In genomic region chr1:29972664-29973063, GRCh38 we compare ENCODE assay signal across 29 cellular contexts.
"Had no signal": no experiment of that assay in that cellular context is flagged by ENCODE, and none has a peak within 500 bp of the region (broad histone marks: within the 10 kb centered on the region; RNA-seq: fewer than 3 reads in every experiment).

No MANE protein-coding gene starts in this region.

- ATAC-seq: activated CD4-positive, CD25-positive, alpha-beta regulatory T cell treated with anti-CD3 and anti-CD28 coated beads, Interleukin-2, amount 50 U/mL, for 24 hours; naive thymus-derived CD4-positive, alpha-beta T cell; pancreas; stimulated activated memory B cell treated with anti-CD40 and anti-IgM and Interleukin-4, amounts not matched to agents 10 μg/mL and 1 μg/mL and 100 μg/mL, for 72 hours; stimulated activated naive CD8-positive, alpha-beta T cell treated with anti-CD3 and anti-CD28 coated beads, Interleukin-15, amount 100 ng/mL, for 72 hours; T-helper 17 cell had no signal

- H3K4me1 ChIP-seq: ascending aorta, esophagus muscularis mucosa, left ventricle myocardium inferior, pancreas, prostate gland, sigmoid colon, upper lobe of left lung, vagina had no signal

- H3K27me3 ChIP-seq: ascending aorta, brain microvascular endothelial cell, pancreas, upper lobe of left lung, vagina had no signal

- H3K4me3 ChIP-seq: ascending aorta, esophagus muscularis mucosa, left ventricle myocardium inferior, pancreas, prostate gland, sigmoid colon, upper lobe of left lung, vagina had no signal

- FAIRE-seq: pancreas, small intestine had no signal

- H3K36me3 ChIP-seq: ascending aorta, brain microvascular endothelial cell, esophagus muscularis mucosa, left ventricle myocardium inferior, pancreas, prostate gland, sigmoid colon, upper lobe of left lung, vagina, WERI-Rb-1 had no signal

- H3K9me3 ChIP-seq: ascending aorta, pancreas, prostate gland, sigmoid colon, vagina had no signal

- DNase-seq: activated CD4-positive, alpha-beta T cell treated with anti-CD3 and anti-CD28 coated beads for 48 hours; activated CD4-positive, alpha-beta T cell treated with anti-CD3 and anti-CD28 coated beads, Interleukin-2, amount 50 U/mL, for 48 hours; activated CD8-positive, alpha-beta memory T cell treated with anti-CD3 and anti-CD28 coated beads, Interleukin-2, amount 50 U/mL, for 48 hours; activated gamma-delta T cell; activated naive CD4-positive, alpha-beta T cell treated with anti-CD3 and anti-CD28 coated beads, Interleukin-2, amount 10 ng/mL, durations not matched to agents 7 days and 5 days; activated naive CD8-positive, alpha-beta T cell treated with anti-CD3 and anti-CD28 coated beads, Interleukin-2, amount 10 ng/mL, durations not matched to agents 7 days and 5 days; activated T-cell treated with anti-CD3 and anti-CD28 coated beads, Interleukin-2, amount 50 U/mL, for 24 hours; brain microvascular endothelial cell; caudate nucleus; foreskin melanocyte; left ventricle myocardium inferior; naive thymus-derived CD4-positive, alpha-beta T cell; pancreas; sigmoid colon; small intestine; stimulated activated CD4-positive, alpha-beta T cell treated with anti-CD3 and anti-CD28 coated beads, Interleukin-4, amount 100 ng/mL, for 4 hours; stimulated activated CD8-positive, alpha-beta memory T cell treated with anti-CD3 and anti-CD28 coated beads, Interleukin-4, amount 100 ng/mL, for 48 hours; stimulated activated naive CD8-positive, alpha-beta T cell treated with anti-CD3 and anti-CD28 coated beads, Interleukin-15, amount 100 ng/mL, for 72 hours; substantia nigra; T-helper 17 cell; T1000; upper lobe of left lung; WERI-Rb-1 had no signal

- H3K27ac ChIP-seq: ascending aorta, brain microvascular endothelial cell, esophagus muscularis mucosa, left ventricle myocardium inferior, pancreas, prostate gland, sigmoid colon, upper lobe of left lung, vagina, WERI-Rb-1 had no signal
